1 cellular context compared by ENCODE assay signal in the genomic region with DNA sequence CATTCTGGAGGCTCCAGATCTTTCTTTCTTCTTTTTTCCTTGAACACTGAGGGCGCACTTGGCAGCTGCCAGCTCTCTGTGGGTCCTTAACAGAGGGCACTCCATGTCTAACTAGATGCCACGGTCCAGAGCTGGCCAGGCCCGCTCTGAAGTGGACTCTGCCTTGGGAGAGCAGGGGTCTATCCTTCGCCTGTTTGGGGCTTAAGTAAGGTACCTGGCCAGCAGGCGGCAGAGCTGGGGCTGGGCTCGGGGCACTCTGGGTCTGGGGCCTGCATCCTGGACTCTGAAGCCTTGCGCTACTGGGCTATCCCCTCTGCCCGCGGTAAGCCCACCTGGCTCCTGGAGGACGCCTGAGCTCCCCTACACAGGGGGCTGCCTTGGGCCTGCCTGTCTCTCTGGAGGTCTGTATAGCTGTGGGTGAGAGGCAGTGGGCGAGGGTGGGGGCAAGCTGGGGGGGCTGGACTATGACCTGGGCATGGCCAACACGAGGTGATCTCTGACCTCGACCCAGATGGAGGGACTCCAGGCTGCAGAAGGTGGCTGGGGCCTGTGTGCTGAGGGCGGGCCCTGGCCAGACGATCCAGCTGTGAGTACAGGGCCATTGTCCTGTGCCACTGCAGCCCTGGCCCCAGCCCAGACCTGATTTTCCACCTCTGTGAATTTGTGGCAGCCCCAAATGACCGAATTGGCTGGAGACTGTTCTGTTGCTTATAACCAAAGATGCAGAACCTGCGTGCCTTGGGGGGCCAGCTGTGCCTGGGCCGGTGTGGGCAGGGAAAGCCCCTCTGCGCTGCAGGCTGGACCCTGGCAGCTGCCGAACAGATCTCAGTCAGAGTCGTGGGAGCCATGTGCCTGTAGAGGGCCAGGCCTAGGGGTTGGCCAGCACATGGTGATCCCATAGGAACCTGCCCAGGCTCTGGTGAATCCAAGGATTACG.
TF ChIP-seq lines count a peak whose summit lies in the region.

No MANE protein-coding gene starts in this region.

TF ChIP-seq in H1, 55 proteins besides CTCF, POLR2A, EP300 and RAD21:
- no peak for TF ChIP-seq SUZ12 (IDR thresholded peaks at IDR 0.05; ENCODE audit: low read length)
- TF ChIP-seq KDM1A (IDR thresholded peaks at IDR 0.05; ENCODE audit: borderline replicate concordance, low read length): no peak
- no peak for TF ChIP-seq SAP30 (IDR thresholded peaks at IDR 0.05; ENCODE audit: insufficient read depth, insufficient replicate concordance, low read length)
- TF ChIP-seq SIRT6 (IDR thresholded peaks at IDR 0.05; ENCODE audit: low read length): no peak
- TF ChIP-seq, protein P1, sequence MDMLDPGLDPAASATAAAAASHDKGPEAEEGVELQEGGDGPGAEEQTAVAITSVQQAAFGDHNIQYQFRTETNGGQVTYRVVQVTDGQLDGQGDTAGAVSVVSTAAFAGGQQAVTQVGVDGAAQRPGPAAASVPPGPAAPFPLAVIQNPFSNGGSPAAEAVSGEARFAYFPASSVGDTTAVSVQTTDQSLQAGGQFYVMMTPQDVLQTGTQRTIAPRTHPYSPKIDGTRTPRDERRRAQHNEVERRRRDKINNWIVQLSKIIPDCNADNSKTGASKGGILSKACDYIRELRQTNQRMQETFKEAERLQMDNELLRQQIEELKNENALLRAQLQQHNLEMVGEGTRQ (IDR thresholded peaks at IDR 0.05; ENCODE audit: low read length): no peak
- no peak for TF ChIP-seq GABPA (IDR thresholded peaks at IDR 0.05; ENCODE audit: borderline replicate concordance, insufficient read depth, low read length)
- TF ChIP-seq, protein P2, sequence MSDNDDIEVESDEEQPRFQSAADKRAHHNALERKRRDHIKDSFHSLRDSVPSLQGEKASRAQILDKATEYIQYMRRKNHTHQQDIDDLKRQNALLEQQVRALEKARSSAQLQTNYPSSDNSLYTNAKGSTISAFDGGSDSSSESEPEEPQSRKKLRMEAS (IDR thresholded peaks at IDR 0.05): no peak
- TF ChIP-seq HDAC6 (IDR thresholded peaks at IDR 0.05; ENCODE audit: low read depth, low read length): no peak
- no peak for TF ChIP-seq BACH1 (IDR thresholded peaks at IDR 0.05; ENCODE audit: low read length)
TF ChIP-seq in H1: peak in this region for 0.
